23 cellular contexts compared by ENCODE assay signal in genomic region chr21:31103571-31104265, GRCh38.
A peak's percentile ranks its signal among the peaks of the same experiment; 100 is the strongest.
DNase-seq lines count a peak whose midpoint lies in the region; ATAC-seq lines count a peak whose summit lies in the region.
"Had no signal": no experiment of that assay in that cellular context is flagged by ENCODE, and none has a peak within 500 bp of the region (broad histone marks: within the 10 kb centered on the region; RNA-seq: fewer than 3 reads in every experiment).

No MANE protein-coding gene starts in this region.

- peaks cover 43% of the 10 kb centered on the region for H3K4me1 Mint-ChIP-seq in activated naive CD4-positive, alpha-beta T cell treated with anti-CD3 and anti-CD28 coated beads, Interleukin-2, amount 50 U/mL, for 24 hours
- H3K4me1 Mint-ChIP-seq in activated T-helper 2 cell treated with anti-CD3 and anti-CD28 coated beads, Interferon-gamma antibody, Interleukin-2, Interleukin-4, amounts not matched to agents 10 μg/mL and 5 μg/mL and 100 μg/mL, durations not matched to agents 14 hours and 24 hours and 36 hours (ENCODE audit: low read depth): peaks cover 47% of the 10 kb centered on the region

- H3K9me3 Mint-ChIP-seq in activated naive CD4-positive, alpha-beta T cell treated with anti-CD3 and anti-CD28 coated beads, Interleukin-2, amount 50 U/mL, for 24 hours: no peaks in the 10 kb centered on the region
- H3K9me3 Mint-ChIP-seq in activated T-helper 2 cell treated with anti-CD3 and anti-CD28 coated beads, Interferon-gamma antibody, Interleukin-2, Interleukin-4, amounts not matched to agents 10 μg/mL and 5 μg/mL and 100 μg/mL, durations not matched to agents 14 hours and 24 hours and 36 hours: peaks cover 18% of the 10 kb centered on the region
- H3K9me3 Mint-ChIP-seq: CD8-positive, alpha-beta memory T cell; stimulated activated naive CD8-positive, alpha-beta T cell treated with anti-CD3 and anti-CD28 coated beads, Interleukin-15, amount 100 ng/mL, for 72 hours had no signal

- H3K36me3 Mint-ChIP-seq in activated naive CD4-positive, alpha-beta T cell treated with anti-CD3 and anti-CD28 coated beads, Interleukin-2, amount 50 U/mL, for 24 hours: peaks cover 15% of the 10 kb centered on the region
- peaks cover 37% of the 10 kb centered on the region for H3K36me3 Mint-ChIP-seq in activated T-helper 2 cell treated with anti-CD3 and anti-CD28 coated beads, Interferon-gamma antibody, Interleukin-2, Interleukin-4, amounts not matched to agents 10 μg/mL and 5 μg/mL and 100 μg/mL, durations not matched to agents 14 hours and 24 hours and 36 hours (ENCODE audit: low read depth)
- H3K36me3 Mint-ChIP-seq: activated CD8-positive, alpha-beta memory T cell treated with anti-CD3 and anti-CD28 coated beads, Interleukin-2, amount 10 ng/mL, durations not matched to agents 7 days and 5 days had no signal

- DNase-seq in activated naive CD4-positive, alpha-beta T cell treated with anti-CD3 and anti-CD28 coated beads, Interleukin-2, amount 50 U/mL, for 16 hours: no peak
- DNase-seq in activated T-helper 2 cell treated with anti-CD3 and anti-CD28 coated beads, Interferon-gamma antibody, Interleukin-2, Interleukin-4, amounts not matched to agents 10 μg/mL and 5 μg/mL and 100 μg/mL, durations not matched to agents 14 hours and 24 hours and 36 hours (ENCODE audit: low spot score): no peak
- DNase-seq in pons (ENCODE audit: low spot score) (peak; percentile 65), NCI-H69 (lab: John Stamatoyannopoulos, UW) (no peak), NCI-H510A treated with DMSO at 0.1 percent for 48 hours (lab: John Stamatoyannopoulos, UW) (no peak)
- DNase-seq: activated CD8-positive, alpha-beta memory T cell treated with anti-CD3 and anti-CD28 coated beads, Interleukin-2, amount 10 ng/mL, durations not matched to agents 7 days and 5 days; body of pancreas; CD8-positive, alpha-beta memory T cell; effector CD4-positive, alpha-beta T cell; head of caudate nucleus; kidney glomerular epithelial cell; mammary epithelial cell; NCI-H1694 treated with DMSO at 0.1 percent for 48 hours; NCI-H2171 treated with DMSO at 0.1 percent for 48 hours; sigmoid colon; stimulated activated CD4-positive, alpha-beta T cell treated with anti-CD3 and anti-CD28 coated beads, Interleukin-15, amount 100 ng/mL, for 24 hours; stimulated activated naive CD8-positive, alpha-beta T cell treated with anti-CD3 and anti-CD28 coated beads, Interleukin-15, amount 100 ng/mL, for 72 hours had no signal

- H3K27me3 Mint-ChIP-seq in activated naive CD4-positive, alpha-beta T cell treated with anti-CD3 and anti-CD28 coated beads, Interleukin-2, amount 50 U/mL, for 24 hours: no peaks in the 10 kb centered on the region
- peaks cover 2% of the 10 kb centered on the region for H3K27me3 Mint-ChIP-seq in activated T-helper 2 cell treated with anti-CD3 and anti-CD28 coated beads, Interferon-gamma antibody, Interleukin-2, Interleukin-4, amounts not matched to agents 10 μg/mL and 5 μg/mL and 100 μg/mL, durations not matched to agents 14 hours and 24 hours and 36 hours (ENCODE audit: low read depth)
- H3K27me3 Mint-ChIP-seq: stimulated activated naive CD8-positive, alpha-beta T cell treated with anti-CD3 and anti-CD28 coated beads, Interleukin-15, amount 100 ng/mL, for 72 hours had no signal

- peak overlapping the region; percentile 62 for H3K27ac Mint-ChIP-seq in activated naive CD4-positive, alpha-beta T cell treated with anti-CD3 and anti-CD28 coated beads, Interleukin-2, amount 50 U/mL, for 24 hours
- peak overlapping the region; percentile 60 for H3K27ac Mint-ChIP-seq in activated T-helper 2 cell treated with anti-CD3 and anti-CD28 coated beads, Interferon-gamma antibody, Interleukin-2, Interleukin-4, amounts not matched to agents 10 μg/mL and 5 μg/mL and 100 μg/mL, durations not matched to agents 14 hours and 24 hours and 36 hours
- H3K27ac Mint-ChIP-seq: activated CD8-positive, alpha-beta memory T cell treated with anti-CD3 and anti-CD28 coated beads, Interleukin-2, amount 10 ng/mL, durations not matched to agents 7 days and 5 days; activated T-helper 1 cell treated with anti-CD3 and anti-CD28 coated beads, Interleukin-12 subunit alpha, Interleukin-12 subunit beta, Interleukin-2, Interleukin-4 antibody, amounts not matched to agents 30 ng/mL and 10 ng/mL and 1 ng/mL, durations not matched to agents 14 hours and 24 hours and 36 hours; stimulated activated naive CD8-positive, alpha-beta T cell treated with anti-CD3 and anti-CD28 coated beads, Interleukin-15, amount 100 ng/mL, for 72 hours had no signal

- intact Hi-C loops in activated T-helper 2 cell treated with anti-CD3 and anti-CD28 coated beads, Interferon-gamma antibody, Interleukin-2, Interleukin-4, amounts not matched to agents 10 μg/mL and 5 μg/mL and 100 μg/mL, durations not matched to agents 14 hours and 24 hours and 36 hours (cut with micrococcal nuclease): loop anchor here (1.0 kb wide), 2 partner anchors 28 to 81 kb away; no protein-coding TSS in a partner anchor

- ATAC-seq in GM18868 (IDR thresholded peaks at IDR 0.05; ENCODE audit: unreplicated experiment): peak; percentile 10
- ATAC-seq in HG03354 (IDR thresholded peaks at IDR 0.05; ENCODE audit: poor library complexity, severe bottlenecking, unreplicated experiment): no peak
- ATAC-seq: activated CD4-positive, CD25-positive, alpha-beta regulatory T cell treated with anti-CD3 and anti-CD28 coated beads, Interleukin-2, amount 50 U/mL, for 24 hours; activated CD8-positive, alpha-beta memory T cell treated with anti-CD3 and anti-CD28 coated beads, Interleukin-2, amount 10 ng/mL, durations not matched to agents 7 days and 5 days; body of pancreas; SK-N-SH treated with all-trans-retinoic acid at 6 μM for 48 hours; stimulated activated naive CD8-positive, alpha-beta T cell treated with anti-CD3 and anti-CD28 coated beads, Interleukin-15, amount 100 ng/mL, for 72 hours had no signal

- no peak overlapping the region for H3K4me3 Mint-ChIP-seq in activated naive CD4-positive, alpha-beta T cell treated with anti-CD3 and anti-CD28 coated beads, Interleukin-2, amount 50 U/mL, for 24 hours
- H3K4me3 Mint-ChIP-seq in activated T-helper 2 cell treated with anti-CD3 and anti-CD28 coated beads, Interferon-gamma antibody, Interleukin-2, Interleukin-4, amounts not matched to agents 10 μg/mL and 5 μg/mL and 100 μg/mL, durations not matched to agents 14 hours and 24 hours and 36 hours (ENCODE audit: low read depth): peak overlapping the region; percentile 31
- H3K4me3 Mint-ChIP-seq: activated CD8-positive, alpha-beta memory T cell treated with anti-CD3 and anti-CD28 coated beads, Interleukin-2, amount 10 ng/mL, durations not matched to agents 7 days and 5 days; activated T-helper 1 cell treated with anti-CD3 and anti-CD28 coated beads, Interleukin-12 subunit alpha, Interleukin-12 subunit beta, Interleukin-2, Interleukin-4 antibody, amounts not matched to agents 30 ng/mL and 10 ng/mL and 1 ng/mL, durations not matched to agents 14 hours and 24 hours and 36 hours; stimulated activated naive CD8-positive, alpha-beta T cell treated with anti-CD3 and anti-CD28 coated beads, Interleukin-15, amount 100 ng/mL, for 72 hours had no signal
